Comparison of ENCODE assay signal across 1 cellular context in the genomic region with DNA sequence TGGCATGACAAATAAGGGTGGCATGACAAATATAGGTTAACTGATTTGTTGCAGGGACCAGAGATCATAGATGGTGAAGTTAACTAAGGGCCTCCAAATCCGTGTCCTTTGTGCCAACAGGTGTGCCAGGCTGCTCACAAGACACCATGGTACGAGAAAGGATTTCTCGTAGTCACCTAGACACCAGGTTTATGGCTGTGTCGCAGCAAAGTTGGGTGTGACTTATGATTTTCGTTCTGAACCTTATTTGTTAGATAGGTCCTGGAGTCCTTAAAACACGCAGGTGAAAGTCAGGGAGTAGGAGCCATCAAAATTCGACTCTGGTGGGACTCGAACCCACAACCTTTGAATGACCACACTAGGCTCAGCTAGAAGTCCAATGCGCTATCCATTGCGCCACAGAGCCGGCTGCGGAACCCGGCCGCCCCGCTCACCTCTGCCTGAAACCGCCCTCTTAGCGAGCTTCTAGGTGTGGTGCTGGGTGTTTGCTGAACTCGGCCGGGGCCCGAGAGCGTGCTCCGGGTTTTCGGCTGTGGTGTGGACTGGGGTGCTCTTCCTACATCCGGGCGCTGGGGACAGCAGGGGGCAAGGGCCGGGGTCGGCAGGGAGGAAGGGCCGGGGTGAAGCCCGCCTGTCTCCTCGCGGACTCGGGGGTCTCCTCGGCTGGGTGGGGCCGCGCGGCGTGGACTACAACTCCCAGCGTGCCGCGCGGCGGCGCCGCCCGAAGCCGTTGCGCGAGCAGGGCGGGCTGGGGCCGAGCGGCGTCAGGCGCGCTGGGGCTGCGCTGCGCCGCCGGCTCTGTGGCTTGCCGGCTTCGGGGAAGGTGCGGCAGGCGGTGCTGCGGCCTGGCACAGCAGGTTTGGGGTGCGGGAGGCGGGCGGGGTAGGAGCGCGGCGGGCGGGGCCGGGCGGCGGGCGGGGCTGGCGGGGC.
TF ChIP-seq lines count a peak whose summit lies in the region.

Gene SLC27A4, plus strand, starts transcription at position 767 of the 930 bp plus-strand sequence. CDS start 2,606 bp downstream, outside the sequence.

TF ChIP-seq in K562, 482 proteins besides CTCF, POLR2A, EP300 and RAD21 (continued from another document and continues in another):
- TF ChIP-seq, protein P1, sequence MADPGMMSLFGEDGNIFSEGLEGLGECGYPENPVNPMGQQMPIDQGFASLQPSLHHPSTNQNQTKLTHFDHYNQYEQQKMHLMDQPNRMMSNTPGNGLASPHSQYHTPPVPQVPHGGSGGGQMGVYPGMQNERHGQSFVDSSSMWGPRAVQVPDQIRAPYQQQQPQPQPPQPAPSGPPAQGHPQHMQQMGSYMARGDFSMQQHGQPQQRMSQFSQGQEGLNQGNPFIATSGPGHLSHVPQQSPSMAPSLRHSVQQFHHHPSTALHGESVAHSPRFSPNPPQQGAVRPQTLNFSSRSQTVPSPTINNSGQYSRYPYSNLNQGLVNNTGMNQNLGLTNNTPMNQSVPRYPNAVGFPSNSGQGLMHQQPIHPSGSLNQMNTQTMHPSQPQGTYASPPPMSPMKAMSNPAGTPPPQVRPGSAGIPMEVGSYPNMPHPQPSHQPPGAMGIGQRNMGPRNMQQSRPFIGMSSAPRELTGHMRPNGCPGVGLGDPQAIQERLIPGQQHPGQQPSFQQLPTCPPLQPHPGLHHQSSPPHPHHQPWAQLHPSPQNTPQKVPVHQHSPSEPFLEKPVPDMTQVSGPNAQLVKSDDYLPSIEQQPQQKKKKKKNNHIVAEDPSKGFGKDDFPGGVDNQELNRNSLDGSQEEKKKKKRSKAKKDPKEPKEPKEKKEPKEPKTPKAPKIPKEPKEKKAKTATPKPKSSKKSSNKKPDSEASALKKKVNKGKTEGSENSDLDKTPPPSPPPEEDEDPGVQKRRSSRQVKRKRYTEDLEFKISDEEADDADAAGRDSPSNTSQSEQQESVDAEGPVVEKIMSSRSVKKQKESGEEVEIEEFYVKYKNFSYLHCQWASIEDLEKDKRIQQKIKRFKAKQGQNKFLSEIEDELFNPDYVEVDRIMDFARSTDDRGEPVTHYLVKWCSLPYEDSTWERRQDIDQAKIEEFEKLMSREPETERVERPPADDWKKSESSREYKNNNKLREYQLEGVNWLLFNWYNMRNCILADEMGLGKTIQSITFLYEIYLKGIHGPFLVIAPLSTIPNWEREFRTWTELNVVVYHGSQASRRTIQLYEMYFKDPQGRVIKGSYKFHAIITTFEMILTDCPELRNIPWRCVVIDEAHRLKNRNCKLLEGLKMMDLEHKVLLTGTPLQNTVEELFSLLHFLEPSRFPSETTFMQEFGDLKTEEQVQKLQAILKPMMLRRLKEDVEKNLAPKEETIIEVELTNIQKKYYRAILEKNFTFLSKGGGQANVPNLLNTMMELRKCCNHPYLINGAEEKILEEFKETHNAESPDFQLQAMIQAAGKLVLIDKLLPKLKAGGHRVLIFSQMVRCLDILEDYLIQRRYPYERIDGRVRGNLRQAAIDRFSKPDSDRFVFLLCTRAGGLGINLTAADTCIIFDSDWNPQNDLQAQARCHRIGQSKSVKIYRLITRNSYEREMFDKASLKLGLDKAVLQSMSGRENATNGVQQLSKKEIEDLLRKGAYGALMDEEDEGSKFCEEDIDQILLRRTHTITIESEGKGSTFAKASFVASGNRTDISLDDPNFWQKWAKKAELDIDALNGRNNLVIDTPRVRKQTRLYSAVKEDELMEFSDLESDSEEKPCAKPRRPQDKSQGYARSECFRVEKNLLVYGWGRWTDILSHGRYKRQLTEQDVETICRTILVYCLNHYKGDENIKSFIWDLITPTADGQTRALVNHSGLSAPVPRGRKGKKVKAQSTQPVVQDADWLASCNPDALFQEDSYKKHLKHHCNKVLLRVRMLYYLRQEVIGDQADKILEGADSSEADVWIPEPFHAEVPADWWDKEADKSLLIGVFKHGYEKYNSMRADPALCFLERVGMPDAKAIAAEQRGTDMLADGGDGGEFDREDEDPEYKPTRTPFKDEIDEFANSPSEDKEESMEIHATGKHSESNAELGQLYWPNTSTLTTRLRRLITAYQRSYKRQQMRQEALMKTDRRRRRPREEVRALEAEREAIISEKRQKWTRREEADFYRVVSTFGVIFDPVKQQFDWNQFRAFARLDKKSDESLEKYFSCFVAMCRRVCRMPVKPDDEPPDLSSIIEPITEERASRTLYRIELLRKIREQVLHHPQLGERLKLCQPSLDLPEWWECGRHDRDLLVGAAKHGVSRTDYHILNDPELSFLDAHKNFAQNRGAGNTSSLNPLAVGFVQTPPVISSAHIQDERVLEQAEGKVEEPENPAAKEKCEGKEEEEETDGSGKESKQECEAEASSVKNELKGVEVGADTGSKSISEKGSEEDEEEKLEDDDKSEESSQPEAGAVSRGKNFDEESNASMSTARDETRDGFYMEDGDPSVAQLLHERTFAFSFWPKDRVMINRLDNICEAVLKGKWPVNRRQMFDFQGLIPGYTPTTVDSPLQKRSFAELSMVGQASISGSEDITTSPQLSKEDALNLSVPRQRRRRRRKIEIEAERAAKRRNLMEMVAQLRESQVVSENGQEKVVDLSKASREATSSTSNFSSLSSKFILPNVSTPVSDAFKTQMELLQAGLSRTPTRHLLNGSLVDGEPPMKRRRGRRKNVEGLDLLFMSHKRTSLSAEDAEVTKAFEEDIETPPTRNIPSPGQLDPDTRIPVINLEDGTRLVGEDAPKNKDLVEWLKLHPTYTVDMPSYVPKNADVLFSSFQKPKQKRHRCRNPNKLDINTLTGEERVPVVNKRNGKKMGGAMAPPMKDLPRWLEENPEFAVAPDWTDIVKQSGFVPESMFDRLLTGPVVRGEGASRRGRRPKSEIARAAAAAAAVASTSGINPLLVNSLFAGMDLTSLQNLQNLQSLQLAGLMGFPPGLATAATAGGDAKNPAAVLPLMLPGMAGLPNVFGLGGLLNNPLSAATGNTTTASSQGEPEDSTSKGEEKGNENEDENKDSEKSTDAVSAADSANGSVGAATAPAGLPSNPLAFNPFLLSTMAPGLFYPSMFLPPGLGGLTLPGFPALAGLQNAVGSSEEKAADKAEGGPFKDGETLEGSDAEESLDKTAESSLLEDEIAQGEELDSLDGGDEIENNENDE (IDR thresholded peaks at IDR 0.05; ENCODE audit: low read depth, low read length): no peak
- peak; percentile 88 for TF ChIP-seq E2F1 (CRISPR knock-in tag; IDR thresholded peaks at IDR 0.05)
- no peak for TF ChIP-seq ASH1L (IDR thresholded peaks at IDR 0.05; ENCODE audit: borderline replicate concordance, low read depth, partially characterized antibody)
- TF ChIP-seq, protein P2, sequence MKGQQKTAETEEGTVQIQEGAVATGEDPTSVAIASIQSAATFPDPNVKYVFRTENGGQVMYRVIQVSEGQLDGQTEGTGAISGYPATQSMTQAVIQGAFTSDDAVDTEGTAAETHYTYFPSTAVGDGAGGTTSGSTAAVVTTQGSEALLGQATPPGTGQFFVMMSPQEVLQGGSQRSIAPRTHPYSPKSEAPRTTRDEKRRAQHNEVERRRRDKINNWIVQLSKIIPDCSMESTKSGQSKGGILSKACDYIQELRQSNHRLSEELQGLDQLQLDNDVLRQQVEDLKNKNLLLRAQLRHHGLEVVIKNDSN (CRISPR knock-in tag; IDR thresholded peaks at IDR 0.05): no peak; the same call in 1 of the 2 replicates
- TF ChIP-seq NRF1 (conservative IDR thresholded peaks at IDR 0.05 in 1 of 2, IDR thresholded peaks at IDR 0.05 in 1 of 2): peak; percentile 87 to 90
- peak; percentile 80 for TF ChIP-seq ZBTB17 (CRISPR knock-in tag; IDR thresholded peaks at IDR 0.05)
- peak; percentile 1; the same call in 1 of the 2 replicates for TF ChIP-seq ELF4 (CRISPR knock-in tag; IDR thresholded peaks at IDR 0.05)
- TF ChIP-seq, protein P3, sequence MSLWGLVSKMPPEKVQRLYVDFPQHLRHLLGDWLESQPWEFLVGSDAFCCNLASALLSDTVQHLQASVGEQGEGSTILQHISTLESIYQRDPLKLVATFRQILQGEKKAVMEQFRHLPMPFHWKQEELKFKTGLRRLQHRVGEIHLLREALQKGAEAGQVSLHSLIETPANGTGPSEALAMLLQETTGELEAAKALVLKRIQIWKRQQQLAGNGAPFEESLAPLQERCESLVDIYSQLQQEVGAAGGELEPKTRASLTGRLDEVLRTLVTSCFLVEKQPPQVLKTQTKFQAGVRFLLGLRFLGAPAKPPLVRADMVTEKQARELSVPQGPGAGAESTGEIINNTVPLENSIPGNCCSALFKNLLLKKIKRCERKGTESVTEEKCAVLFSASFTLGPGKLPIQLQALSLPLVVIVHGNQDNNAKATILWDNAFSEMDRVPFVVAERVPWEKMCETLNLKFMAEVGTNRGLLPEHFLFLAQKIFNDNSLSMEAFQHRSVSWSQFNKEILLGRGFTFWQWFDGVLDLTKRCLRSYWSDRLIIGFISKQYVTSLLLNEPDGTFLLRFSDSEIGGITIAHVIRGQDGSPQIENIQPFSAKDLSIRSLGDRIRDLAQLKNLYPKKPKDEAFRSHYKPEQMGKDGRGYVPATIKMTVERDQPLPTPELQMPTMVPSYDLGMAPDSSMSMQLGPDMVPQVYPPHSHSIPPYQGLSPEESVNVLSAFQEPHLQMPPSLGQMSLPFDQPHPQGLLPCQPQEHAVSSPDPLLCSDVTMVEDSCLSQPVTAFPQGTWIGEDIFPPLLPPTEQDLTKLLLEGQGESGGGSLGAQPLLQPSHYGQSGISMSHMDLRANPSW (CRISPR knock-in tag; IDR thresholded peaks at IDR 0.05): peak; percentile 93
- peak; percentile 76 for TF ChIP-seq ZNF609 (CRISPR knock-in tag; IDR thresholded peaks at IDR 0.05; ENCODE audit: borderline replicate concordance)
- TF ChIP-seq ZSCAN29 (IDR thresholded peaks at IDR 0.05): peak; percentile 79
- peak; percentile 69 for TF ChIP-seq RBFOX2 (IDR thresholded peaks at IDR 0.05; ENCODE audit: low read depth, low read length)
- TF ChIP-seq HDAC1 (IDR thresholded peaks at IDR 0.05): peak in 1 of 2 experiments; percentile 93; a peak in 2 of 4 replicates
- TF ChIP-seq HDAC2 (IDR thresholded peaks at IDR 0.05): peak; percentile 95
